ENCODE assay signal across 8 cellular contexts in genomic region chr1:112390775-112391602, GRCh38. TPM values are rescaled to one million over a fixed set of nuclear protein-coding genes. Genes with fewer than 3 reads are reported as not detected.
DNase-seq lines count a peak whose midpoint lies in the region; ATAC-seq and TF ChIP-seq lines count a peak whose summit lies in the region.

No MANE protein-coding gene starts in this region.

- ATAC-seq in GM18868 (IDR thresholded peaks at IDR 0.05; ENCODE audit: unreplicated experiment), result peak; percentile 58
- peak; percentile 50 for ATAC-seq in HG03378 (IDR thresholded peaks at IDR 0.05; ENCODE audit: unreplicated experiment)

- peak overlapping the region; percentile 97 for H2AFZ ChIP-seq in ACC112 (ENCODE audit: low read length, unreplicated experiment)

- H3K36me3 ChIP-seq in ACC112 (ENCODE audit: insufficient read depth, low read length), result no peaks in the 10 kb centered on the region

- peak overlapping the region; percentile 79 for H3K27ac ChIP-seq in ACC112 (ENCODE audit: low read depth, low read length)

- no peaks in the 10 kb centered on the region for H3K27me3 ChIP-seq in ACC112 (ENCODE audit: insufficient read depth, low read length)

- H3K79me2 ChIP-seq in ACC112 (ENCODE audit: control insufficient read depth, insufficient read depth, low read length, unreplicated experiment), result peaks cover 20% of the 10 kb centered on the region

- peaks cover 55% of the 10 kb centered on the region for H3K4me1 ChIP-seq in ACC112 (ENCODE audit: control insufficient read depth, insufficient read depth, low read length, unreplicated experiment)

- H3K4me3 ChIP-seq in ACC112 (ENCODE audit: low read depth, low read length) (peak overlapping the region; percentile 77), choroid plexus epithelial cell (ENCODE audit: low read depth, low read length) (peak overlapping the region; percentile 59)

- DNase-seq in NCI-H460 (ENCODE audit: extremely low read depth, low read depth) (peak; percentile 90), choroid plexus epithelial cell (ENCODE audit: low read depth) (peak; percentile 95), kidney tubule cell (ENCODE audit: low spot score) (peak; percentile 92)
- DNase-seq in activated CD4-positive, alpha-beta T cell treated with anti-CD3 and anti-CD28 coated beads for 1 hour, result peak; percentile 64
- DNase-seq in stimulated activated CD4-positive, alpha-beta T cell treated with anti-CD3 and anti-CD28 coated beads, Interleukin-1b, Interleukin-23, amount 100 ng/mL, for 1 hour (ENCODE audit: low read depth in 2 of 2), result peak; percentile 57 to 60

- peak; percentile 94 for TF ChIP-seq CTCF in choroid plexus epithelial cell (conservative IDR thresholded peaks at IDR 0.05; ENCODE audit: low read depth, low read length)

RNA-seq across cellular contexts. Expression of gene CTTNBP2NL, which starts 5.0 kb away (rescaled TPM):
- total RNA-seq in NCI-H460 (2014; rRNA removed; shearing (Covaris generic)), result 9.4 and 10.7 TPM in 2 replicates
- polyA plus RNA-seq in NCI-H460 (2014; cell fraction: nucleus; rRNA removed), result 1.5 and 2.5 TPM in 2 replicates

Comparison
In these comparisons a context has a peak if more than half of its experiments do, and no peak if none do; other contexts are left out.
1. Peak in every context shown above with its lines: DNase-seq, ATAC-seq, H3K4me3 ChIP-seq and H3K27ac ChIP-seq.